ENCODE assay signal across 1 cellular context in genomic region chr1:85394130-85394529, GRCh38.
TF ChIP-seq lines count a peak whose summit lies in the region.

No MANE protein-coding gene starts in this region.

TF ChIP-seq in GM23338, 12 proteins besides CTCF, POLR2A, EP300 and RAD21 (continued from another document):
- no peak for TF ChIP-seq ZNF462 (CRISPR knock-in tag; IDR thresholded peaks at IDR 0.05)
- no peak for TF ChIP-seq REST (IDR thresholded peaks at IDR 0.05; ENCODE audit: unreplicated experiment)
- TF ChIP-seq NANOG (IDR thresholded peaks at IDR 0.05; ENCODE audit: borderline replicate concordance), result no peak
- TF ChIP-seq POLR2AphosphoS5 (IDR thresholded peaks at IDR 0.05; ENCODE audit: low read depth), result no peak
- no peak for TF ChIP-seq CREB1 (CRISPR knock-in tag; IDR thresholded peaks at IDR 0.05; ENCODE audit: low read depth)
- no peak for TF ChIP-seq EZH2phosphoT487 (IDR thresholded peaks at IDR 0.05; ENCODE audit: unreplicated experiment)
- no peak for TF ChIP-seq ETS1 (IDR thresholded peaks at IDR 0.05)
- no peak for TF ChIP-seq ZNF114 (CRISPR knock-in tag; IDR thresholded peaks at IDR 0.05)
- TF ChIP-seq ZNF331 (CRISPR knock-in tag; IDR thresholded peaks at IDR 0.05; ENCODE audit: low read depth), result no peak
- no peak for TF ChIP-seq EZH2 (IDR thresholded peaks at IDR 0.05; ENCODE audit: low read depth, unreplicated experiment)
TF ChIP-seq in GM23338: peak in this region for 0.
